Comparison of ENCODE assay signal across 18 cellular contexts in genomic region chr12:118741196-118741595, GRCh38.
"Had no signal": no experiment of that assay in that cellular context is flagged by ENCODE, and none has a peak within 500 bp of the region (broad histone marks: within the 10 kb centered on the region; RNA-seq: fewer than 3 reads in every experiment).

No MANE protein-coding gene starts in this region.

- H3K9me3 ChIP-seq: body of pancreas, neutrophil, pancreas, spleen, transverse colon, uterus had no signal

- H3K27me3 Mint-ChIP-seq: activated CD4-positive, alpha-beta T cell treated with anti-CD3 and anti-CD28 coated beads, Interleukin-2, amount 10 ng/mL, durations not matched to agents 24 days and 14 days had no signal

- H3K9me3 Mint-ChIP-seq: activated CD4-positive, alpha-beta T cell treated with anti-CD3 and anti-CD28 coated beads, Interleukin-2, amount 10 ng/mL, durations not matched to agents 24 days and 14 days had no signal

- H3K27ac Mint-ChIP-seq: activated CD4-positive, alpha-beta T cell treated with anti-CD3 and anti-CD28 coated beads, Interleukin-2, amount 10 ng/mL, durations not matched to agents 24 days and 14 days; activated CD8-positive, alpha-beta T cell treated with anti-CD3 and anti-CD28 coated beads, Interleukin-2, amount 10 ng/mL, durations not matched to agents 7 days and 5 days; activated naive CD4-positive, alpha-beta T cell treated with anti-CD3 and anti-CD28 coated beads for 36 hours; memory B cell; naive thymus-derived CD4-positive, alpha-beta T cell had no signal

- H3K4me3 Mint-ChIP-seq: activated CD4-positive, alpha-beta T cell treated with anti-CD3 and anti-CD28 coated beads, Interleukin-2, amount 10 ng/mL, durations not matched to agents 24 days and 14 days; activated CD8-positive, alpha-beta T cell treated with anti-CD3 and anti-CD28 coated beads, Interleukin-2, amount 10 ng/mL, durations not matched to agents 7 days and 5 days; activated naive CD4-positive, alpha-beta T cell treated with anti-CD3 and anti-CD28 coated beads for 36 hours; activated T-cell treated with anti-CD3 and anti-CD28 coated beads, Interleukin-2, amount 50 U/mL, for 4 hours; memory B cell; naive thymus-derived CD4-positive, alpha-beta T cell had no signal

- H3K27me3 ChIP-seq: body of pancreas, neutrophil, pancreas, spleen, transverse colon, uterus had no signal

- H3K27ac ChIP-seq: body of pancreas, neutrophil, pancreas, spleen, transverse colon, uterus had no signal

- H3K36me3 Mint-ChIP-seq: memory B cell; naive thymus-derived CD4-positive, alpha-beta T cell had no signal

- H3K36me3 ChIP-seq: neutrophil, pancreas, spleen, transverse colon, uterus had no signal

- ATAC-seq: activated CD8-positive, alpha-beta T cell treated with anti-CD3 and anti-CD28 coated beads, Interleukin-2, amount 10 ng/mL, durations not matched to agents 7 days and 5 days; activated T-cell treated with anti-CD3 and anti-CD28 coated beads, Interleukin-2, amount 50 U/mL, for 4 hours; body of pancreas; left ventricle myocardium superior; naive thymus-derived CD4-positive, alpha-beta T cell; pancreas had no signal

- DNase-seq: activated CD4-positive, alpha-beta T cell treated with anti-CD3 and anti-CD28 coated beads, Interleukin-2, amount 10 ng/mL, durations not matched to agents 24 days and 14 days; activated CD8-positive, alpha-beta T cell treated with anti-CD3 and anti-CD28 coated beads, Interleukin-2, amount 10 ng/mL, durations not matched to agents 7 days and 5 days; activated naive CD4-positive, alpha-beta T cell treated with anti-CD3 and anti-CD28 coated beads for 36 hours; activated T-cell treated with anti-CD3 and anti-CD28 coated beads, Interleukin-2, amount 50 U/mL, for 4 hours; body of pancreas; erythroblast; foreskin melanocyte; kidney glomerular epithelial cell; left ventricle myocardium superior; naive thymus-derived CD4-positive, alpha-beta T cell; pancreas; spleen; stimulated activated naive CD4-positive, alpha-beta T cell; T1000; transverse colon; uterus had no signal

- H3K4me1 ChIP-seq: body of pancreas, pancreas, spleen, transverse colon, uterus had no signal

- H3K4me1 Mint-ChIP-seq: activated CD4-positive, alpha-beta T cell treated with anti-CD3 and anti-CD28 coated beads, Interleukin-2, amount 10 ng/mL, durations not matched to agents 24 days and 14 days; memory B cell; naive thymus-derived CD4-positive, alpha-beta T cell had no signal

- H3K4me3 ChIP-seq: body of pancreas, pancreas, spleen, transverse colon, uterus had no signal
